In genomic region chr4:119785963-119786362, GRCh38 we compare ENCODE assay signal across 1 cellular context.
TF ChIP-seq lines count a peak whose summit lies in the region.

No MANE protein-coding gene starts in this region.

TF ChIP-seq in SK-N-SH treated with all-trans-retinoic acid at 6 μM for 48 hours, 23 proteins besides CTCF, POLR2A, EP300 and RAD21 (continued from another document):
- TF ChIP-seq CSRNP3 (CRISPR knock-in tag; IDR thresholded peaks at IDR 0.05) (no peak), GLIS3 (CRISPR knock-in tag; IDR thresholded peaks at IDR 0.05) (no peak), OSR1 (CRISPR knock-in tag; IDR thresholded peaks at IDR 0.05) (no peak), ZNF565 (CRISPR knock-in tag; conservative IDR thresholded peaks at IDR 0.05; ENCODE audit: low read depth) (no peak), CREB5 (CRISPR knock-in tag; IDR thresholded peaks at IDR 0.05; ENCODE audit: low read depth) (no peak), PPARA (CRISPR knock-in tag; IDR thresholded peaks at IDR 0.05; ENCODE audit: borderline replicate concordance) (no peak), ZFP30 (CRISPR knock-in tag; IDR thresholded peaks at IDR 0.05) (no peak), ESRRG (CRISPR knock-in tag; IDR thresholded peaks at IDR 0.05) (no peak), BACH2 (CRISPR knock-in tag; IDR thresholded peaks at IDR 0.05; ENCODE audit: borderline replicate concordance) (no peak)
